In genomic region chr14:68089146-68089715, GRCh38 we compare ENCODE assay signal across 9 cellular contexts.
A peak's percentile ranks its signal among the peaks of the same experiment; 100 is the strongest.
DNase-seq lines count a peak whose midpoint lies in the region; ATAC-seq, FAIRE-seq and TF ChIP-seq lines count a peak whose summit lies in the region.
"Had no signal": no experiment of that assay in that cellular context is flagged by ENCODE, and none has a peak within 500 bp of the region (broad histone marks: within the 10 kb centered on the region; RNA-seq: fewer than 3 reads in every experiment).

No MANE protein-coding gene starts in this region.

- H3K36me3 Mint-ChIP-seq in MCF 10A (ENCODE audit: insufficient read depth, unreplicated experiment): no peaks in the 10 kb centered on the region

- H3K27ac Mint-ChIP-seq in MCF 10A (ENCODE audit: low read depth, unreplicated experiment): peak overlapping the region; percentile 70

- ATAC-seq in GM19351 (IDR thresholded peaks at IDR 0.05; ENCODE audit: unreplicated experiment): no peak

- H3K9me3 ChIP-seq in breast epithelium (no peaks in the 10 kb centered on the region), SJCRH30 (replicated peaks) (no peaks in the 10 kb centered on the region; the same call in 1 of the 2 replicates), keratinocyte (ENCODE audit: control insufficient read depth, low read depth, low read length) (no peaks in the 10 kb centered on the region), uterus (no peaks in the 10 kb centered on the region)
- H3K9me3 ChIP-seq: upper lobe of left lung had no signal

- no peaks in the 10 kb centered on the region for H3K4me1 ChIP-seq in breast epithelium
- peaks cover 15% of the 10 kb centered on the region for H3K4me1 ChIP-seq in SJCRH30
- H3K4me1 ChIP-seq in keratinocyte (ENCODE audit: control insufficient read depth, extremely low read depth, insufficient read depth, low read length): peaks cover 16% of the 10 kb centered on the region
- no peaks in the 10 kb centered on the region for H3K4me1 ChIP-seq in uterus
- H3K4me1 ChIP-seq: upper lobe of left lung had no signal

- H3K27me3 Mint-ChIP-seq in MCF 10A (ENCODE audit: insufficient read depth, unreplicated experiment): no peaks in the 10 kb centered on the region

- POLR2A ChIA-PET in MCF 10A (lab: Yijun Ruan, JAX): interaction anchor here (0.6 to 1.5 kb wide), 5 partner anchors 16 to 704 kb away, joined by 3 to 6 read pairs (median 4); partner anchors contain the start of gene ZFP36L1

- H3K36me3 ChIP-seq in breast epithelium (no peaks in the 10 kb centered on the region), SJCRH30 (no peaks in the 10 kb centered on the region), keratinocyte (ENCODE audit: control insufficient read depth in 2 of 2, extremely low read depth in 1 of 2, insufficient read depth in 2 of 2, low read length in 2 of 2) (no peaks in the 10 kb centered on the region), uterus (no peaks in the 10 kb centered on the region)
- H3K36me3 ChIP-seq: upper lobe of left lung had no signal

- no TSS peak for BruUV-seq in MCF 10A (replicated peaks; lab: Mats Ljungman, UMichigan)

- intact Hi-C loops in MCF 10A (cut with micrococcal nuclease): loop anchor here (10.0 kb wide), 1 partner anchor 144 kb away; no protein-coding TSS in a partner anchor
- intact Hi-C loops in breast epithelium (cut with DNase I; ENCODE audit: low total_unique reads): no loop called here
- intact Hi-C loops in uterus (cut with DNase I; ENCODE audit: low total_unique reads): no loop called here

- no peak overlapping the region for H3K27ac ChIP-seq in breast epithelium
- peak overlapping the region; percentile 99 for H3K27ac ChIP-seq in SJCRH30
- peak overlapping the region; percentile 28 for H3K27ac ChIP-seq in keratinocyte (ENCODE audit: control insufficient read depth, insufficient read depth, low read length)
- H3K27ac ChIP-seq in uterus: peak overlapping the region; percentile 81 to 93
- H3K27ac ChIP-seq: upper lobe of left lung had no signal

- H3K4me3 Mint-ChIP-seq in MCF 10A (ENCODE audit: unreplicated experiment): no peak overlapping the region

- H2AFZ ChIP-seq in keratinocyte (ENCODE audit: control insufficient read depth, low read length): peak overlapping the region; percentile 11

- peaks cover 14% of the 10 kb centered on the region for H3K4me1 Mint-ChIP-seq in MCF 10A (ENCODE audit: insufficient read depth, unreplicated experiment)

- no peaks in the 10 kb centered on the region for H3K9me1 ChIP-seq in keratinocyte (ENCODE audit: control insufficient read depth, extremely low read depth, insufficient read depth, low read length)

- no peak for TF ChIP-seq POLR2A in breast epithelium (IDR thresholded peaks at IDR 0.05)
- TF ChIP-seq POLR2A in uterus (IDR thresholded peaks at IDR 0.05): no peak

- H3K79me2 ChIP-seq in keratinocyte (ENCODE audit: control insufficient read depth, insufficient read depth, low read length): no peaks in the 10 kb centered on the region

- peaks cover 7% of the 10 kb centered on the region for H3K9me3 Mint-ChIP-seq in MCF 10A (ENCODE audit: unreplicated experiment)

- no peak overlapping the region for H3K9ac ChIP-seq in keratinocyte (ENCODE audit: control insufficient read depth, extremely low read depth, insufficient read depth, low read length)

- peak; percentile 90 for FAIRE-seq in keratinocyte (lab: Jason Lieb, UNC)

- DNase-seq in MCF 10A (ENCODE audit: unreplicated experiment) (no peak), breast epithelium (ENCODE audit: low spot score in 2 of 2) (no peak), SJCRH30 (peak; percentile 49 to 81), keratinocyte (ENCODE audit: low read depth, low spot score) (no peak), uterus (peak in 1 of 2 donors; percentile 52), SK-N-DZ (ENCODE audit: low spot score) (no peak), midbrain (lab: John Stamatoyannopoulos, UW) (no peak)
- DNase-seq: upper lobe of left lung had no signal

- H4K20me1 ChIP-seq in keratinocyte (ENCODE audit: control insufficient read depth, extremely low read depth, insufficient read depth, low read length): no peaks in the 10 kb centered on the region

- dilution Hi-C loops in keratinocyte (cut with MboI; ENCODE audit: extremely low pct_ligation_motif_present, low sequenced_read_pairs): no loop called here

- no peak overlapping the region for H3K4me3 ChIP-seq in breast epithelium
- H3K4me3 ChIP-seq in SJCRH30: no peak overlapping the region
- H3K4me3 ChIP-seq in keratinocyte (ENCODE audit: control insufficient read depth in 2 of 3, extremely low read depth in 1 of 3, insufficient read depth in 2 of 3, low read depth in 1 of 3, low read length in 3 of 3): no peak overlapping the region
- H3K4me3 ChIP-seq in uterus: peak overlapping the region in 1 of 2 donors; percentile 10
- H3K4me3 ChIP-seq: upper lobe of left lung had no signal

- no peaks in the 10 kb centered on the region for H3K27me3 ChIP-seq in breast epithelium
- no peaks in the 10 kb centered on the region for H3K27me3 ChIP-seq in SJCRH30
- no peaks in the 10 kb centered on the region for H3K27me3 ChIP-seq in keratinocyte (ENCODE audit: control insufficient read depth, extremely low read depth, insufficient read depth, low read length)
- no peaks in the 10 kb centered on the region for H3K27me3 ChIP-seq in uterus
- H3K27me3 ChIP-seq: upper lobe of left lung had no signal

- no peak for TF ChIP-seq CTCF in MCF 10A (IDR thresholded peaks at IDR 0.05; ENCODE audit: unreplicated experiment)
- no peak for TF ChIP-seq CTCF in breast epithelium (IDR thresholded peaks at IDR 0.05)
- no peak for TF ChIP-seq CTCF in keratinocyte (optimal IDR thresholded peaks at IDR 0.05 in 1 of 3, IDR thresholded peaks at IDR 0.05 in 1 of 3, conservative IDR thresholded peaks at IDR 0.05 in 1 of 3; ENCODE audit: extremely low read depth in 1 of 3, insufficient read depth in 2 of 3, low read length in 3 of 3)
- TF ChIP-seq CTCF in uterus (IDR thresholded peaks at IDR 0.05): no peak

- H3K4me2 ChIP-seq in keratinocyte (ENCODE audit: control insufficient read depth, extremely low read depth, insufficient read depth, low read depth, low read length): peak overlapping the region; percentile 84

- CTCF ChIA-PET in MCF 10A (lab: Yijun Ruan, JAX): no interaction called here

Comparison
In these comparisons a context has a peak if more than half of its experiments do, and no peak if none do; other contexts are left out.
1. DNase-seq: peak in SJCRH30 (2 of 2); none in MCF 10A (single experiment), breast epithelium (0 of 2), keratinocyte (single experiment), SK-N-DZ (single experiment) and midbrain (single experiment).
2. H3K27ac ChIP-seq: peak in SJCRH30 (single experiment), keratinocyte (single experiment) and uterus (2 of 2); none in breast epithelium (0 of 2).